Comparison of ENCODE assay signal across 8 cellular contexts in the genomic region with DNA sequence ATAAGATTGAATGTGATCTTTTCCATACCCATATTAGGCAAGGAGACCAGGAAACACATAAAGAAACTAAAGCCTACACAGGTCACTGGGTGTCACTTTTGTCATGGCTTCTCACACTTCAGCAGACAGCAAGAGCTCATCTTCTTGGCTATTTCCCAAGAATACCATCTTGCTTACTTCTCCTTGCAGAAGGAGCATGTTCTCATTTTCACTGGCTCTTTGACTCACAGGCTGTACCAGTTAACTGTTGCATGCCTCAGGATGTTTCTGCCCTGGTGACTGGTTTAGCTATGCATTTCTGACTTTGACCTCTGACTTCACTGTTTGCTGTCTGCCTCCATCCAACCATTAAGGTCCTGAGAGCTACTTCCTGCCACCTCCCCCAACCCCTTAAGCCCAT. TPM values are rescaled to one million over a fixed set of nuclear protein-coding genes. Genes with fewer than 3 reads are reported as not detected.
DNase-seq lines count a peak whose midpoint lies in the region; ATAC-seq and TF ChIP-seq lines count a peak whose summit lies in the region.

No MANE protein-coding gene starts in this region.

- H3K27ac Mint-ChIP-seq in Calu3 (ENCODE audit: unreplicated experiment) (no peak overlapping the region), naive B cell (peak overlapping the region in 5 of 6 donors; percentile 80 to 92 (median 91))

- dilution Hi-C loops in mammary epithelial cell (cut with HindIII; ENCODE audit: low sequenced_read_pairs), result no loop called here

- H4K20me1 ChIP-seq in mammary epithelial cell (ENCODE audit: insufficient read depth, low read length), result no peaks in the 10 kb centered on the region

- peaks cover 28% of the 10 kb centered on the region for H3K4me1 ChIP-seq in mammary epithelial cell (ENCODE audit: insufficient read depth, low read length)

- ATAC-seq in GM21737 (IDR thresholded peaks at IDR 0.05; ENCODE audit: unreplicated experiment), result peak; percentile 83
- ATAC-seq in naive B cell (ENCODE audit: low read depth in 2 of 2), result peak; percentile 65 to 73

- H3K4me1 Mint-ChIP-seq in Calu3 (ENCODE audit: low read depth, unreplicated experiment) (peaks cover 9% of the 10 kb centered on the region), naive B cell (peaks cover 37 to 55% (median 54%) of the 10 kb centered on the region in 3 donors)

- in situ Hi-C loops in mammary epithelial cell (cut with MboI; ENCODE audit: low sequenced_read_pairs in 2 of 2), result no loop called here

- no peak for TF ChIP-seq CTCF in Calu3 (IDR thresholded peaks at IDR 0.05; ENCODE audit: unreplicated experiment)
- no peak for TF ChIP-seq CTCF in mammary epithelial cell (conservative IDR thresholded peaks at IDR 0.05 in 1 of 2, IDR thresholded peaks at IDR 0.05 in 1 of 2; ENCODE audit: extremely low read depth in 1 of 2, insufficient read depth in 1 of 2, low read depth in 1 of 2, low read length in 2 of 2)
- TF ChIP-seq CTCF in coronary artery (IDR thresholded peaks at IDR 0.05), result no peak

- no peaks in the 10 kb centered on the region for H3K27me3 Mint-ChIP-seq in Calu3 (ENCODE audit: unreplicated experiment)
- no peaks in the 10 kb centered on the region for H3K27me3 Mint-ChIP-seq in naive B cell

- CTCF ChIA-PET in Calu3 (lab: Charles Lee), result interaction anchor here (1.0 kb wide), 1 partner anchor 16 kb away, joined by 3 read pairs; no protein-coding TSS in a partner anchor
- CTCF ChIA-PET in mammary epithelial cell (lab: Charles Lee; ENCODE audit: low non-redundant PET), result no interaction called here

- H3K4me3 ChIP-seq in mammary epithelial cell (replicated peaks in 1 of 3; ENCODE audit: insufficient read depth in 1 of 3, low read depth in 2 of 3, low read length in 3 of 3) (no peak overlapping the region), coronary artery (no peak overlapping the region)

- no peaks in the 10 kb centered on the region for H3K27me3 ChIP-seq in mammary epithelial cell (ENCODE audit: insufficient read depth, low read length)

- no peaks in the 10 kb centered on the region for H3K9me3 ChIP-seq in mammary epithelial cell (replicated peaks; ENCODE audit: insufficient read depth, low read length)

- no peaks in the 10 kb centered on the region for H3K36me3 ChIP-seq in mammary epithelial cell (ENCODE audit: insufficient read depth, low read length)

- DNase-seq in Calu3, result peak; percentile 13
- DNase-seq in Kasumi-1 (lab: John Stamatoyannopoulos, UW), result peak; percentile 87 to 91
- DNase-seq in mammary epithelial cell, result peak; percentile 57
- DNase-seq in naive B cell, result peak; percentile 15
- DNase-seq in NCI-H345 treated with DMSO at 0.1 percent for 48 hours (lab: John Stamatoyannopoulos, UW; ENCODE audit: unreplicated experiment), result no peak
- no peak for DNase-seq in NCI-H345 (lab: John Stamatoyannopoulos, UW)
- DNase-seq in coronary artery (ENCODE audit: low spot score), result no peak

- no peak overlapping the region for H3K9ac ChIP-seq in mammary epithelial cell (ENCODE audit: insufficient read depth, low read length)

- intact Hi-C loops in Calu3 (cut with micrococcal nuclease; ENCODE audit: unreplicated experiment) (no loop called here), mammary epithelial cell (cut with micrococcal nuclease) (no loop called here)

- H3K27ac ChIP-seq in mammary epithelial cell (ENCODE audit: insufficient read depth, low read depth, low read length) (no peak overlapping the region), coronary artery (peak overlapping the region in 1 of 2 donors; percentile 19)

- BruUV-seq in Calu3 (replicated peaks; lab: Mats Ljungman, UMichigan), result no TSS peak
- no TSS peak for BruUV-seq in mammary epithelial cell (replicated peaks; lab: Mats Ljungman, UMichigan)

- H3K4me3 Mint-ChIP-seq in Calu3 (ENCODE audit: low read depth, unreplicated experiment), result no peak overlapping the region
- H3K4me3 Mint-ChIP-seq in naive B cell, result peak overlapping the region in 7 of 8 donors; percentile 21 to 82 (median 53)

- H3K36me3 Mint-ChIP-seq in Calu3 (ENCODE audit: insufficient read depth, unreplicated experiment) (no peaks in the 10 kb centered on the region), naive B cell (no peaks in the 10 kb centered on the region)

- H3K79me2 ChIP-seq in mammary epithelial cell (ENCODE audit: insufficient read depth, low read length), result no peaks in the 10 kb centered on the region

- peak overlapping the region; percentile 13 for H3K4me2 ChIP-seq in mammary epithelial cell (ENCODE audit: insufficient read depth, low read depth, low read length)

- H3K9me3 Mint-ChIP-seq in Calu3 (ENCODE audit: low read depth, unreplicated experiment) (no peaks in the 10 kb centered on the region), naive B cell (peaks cover 0 to 17% (median 3%) of the 10 kb centered on the region in 7 donors)

- no peak overlapping the region for H2AFZ ChIP-seq in mammary epithelial cell (ENCODE audit: low read depth, low read length)

RNA-seq across cellular contexts. Expression of a gene that starts 40.3 kb away (rescaled TPM):
- total RNA-seq in Calu3 (2022) (18.2 and 21.0 TPM in 2 replicates), mammary epithelial cell (100 to 1,000 TPM in 1 of 2 donors, 10 to 100 TPM in 1; 33.4 to 106 TPM)
- polyA plus RNA-seq in mammary epithelial cell (6.8 TPM), naive B cell (ENCODE audit: low read depth in 6 of 6) (10 to 100 TPM in 4 of 6 donors, 1 to 10 TPM in 2; 9.4 to 17.0 (median 11.3) TPM)
- polyA minus RNA-seq in mammary epithelial cell, result 8.1 TPM

Comparison
In these comparisons a context has a peak if more than half of its experiments do, and no peak if none do; other contexts are left out.
1. DNase-seq: peak in Calu3 (single experiment), Kasumi-1 (2 of 2), mammary epithelial cell (single experiment) and naive B cell (single experiment); none in NCI-H345 treated with DMSO at 0.1 percent for 48 hours (single experiment), NCI-H345 (single experiment) and coronary artery (single experiment).